20 cellular contexts compared by ENCODE assay signal in the genomic region with DNA sequence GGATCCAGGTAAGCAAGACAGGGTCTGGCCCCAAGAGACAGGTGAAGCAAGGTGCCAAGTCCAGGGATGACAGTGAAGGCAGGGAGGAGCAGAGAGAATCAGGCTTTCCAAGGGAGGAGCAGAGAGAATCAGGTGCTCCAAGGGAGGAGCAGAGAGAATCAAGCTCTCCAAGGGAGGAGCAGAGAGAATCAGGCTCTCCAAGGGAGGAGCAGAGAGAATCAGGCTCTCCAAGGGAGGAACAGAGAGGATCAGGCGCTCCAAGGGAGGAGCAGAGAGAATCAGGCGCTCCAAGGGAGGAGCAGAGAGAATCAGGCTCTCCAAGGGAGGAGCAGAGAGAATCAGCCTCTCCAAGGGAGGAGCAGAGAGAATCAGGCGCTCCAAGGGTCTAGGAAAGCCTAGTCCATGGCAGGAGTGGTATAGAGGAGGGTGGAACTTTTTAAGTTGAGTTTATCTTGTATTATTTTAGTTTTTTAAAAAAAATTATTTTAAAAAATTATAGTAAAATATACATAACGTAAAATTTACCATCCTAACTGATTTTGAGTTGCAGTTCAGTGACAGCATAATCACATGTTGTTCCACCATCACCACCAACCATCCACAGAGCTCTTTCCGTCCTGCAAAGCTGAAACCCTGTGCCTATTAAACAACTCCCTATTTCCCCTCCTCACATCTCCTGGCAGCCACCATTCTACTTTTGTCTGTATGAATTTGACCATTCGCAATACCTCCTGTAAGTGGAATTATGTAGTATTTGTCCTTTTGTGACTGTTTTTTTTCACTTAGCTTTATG.
A peak's percentile ranks its signal among the peaks of the same experiment; 100 is the strongest.
DNase-seq lines count a peak whose midpoint lies in the region; ATAC-seq and TF ChIP-seq lines count a peak whose summit lies in the region.
"Had no signal": no experiment of that assay in that cellular context is flagged by ENCODE, and none has a peak within 500 bp of the region (broad histone marks: within the 10 kb centered on the region; RNA-seq: fewer than 3 reads in every experiment).

No MANE protein-coding gene starts in this region.

- H3K4me2 ChIP-seq in osteoblast (ENCODE audit: insufficient read depth, low read length) = peak overlapping the region; percentile 22
- H3K4me2 ChIP-seq: GM23338 had no signal

- peak overlapping the region; percentile 72 for H3K27ac Mint-ChIP-seq in type B pancreatic cell
- H3K27ac Mint-ChIP-seq in glutamatergic neuron (ENCODE audit: unreplicated experiment) = no peak overlapping the region
- H3K27ac Mint-ChIP-seq: activated naive CD8-positive, alpha-beta T cell; GM23338; naive thymus-derived CD4-positive, alpha-beta T cell; T-helper 2 cell treated with Interferon-gamma antibody and Interleukin-4, amounts not matched to agents 5 μg/mL and 100 μg/mL, for 36 hours had no signal

- H3K9me3 ChIP-seq in SJSA1 (replicated peaks) (no peaks in the 10 kb centered on the region), osteoblast (ENCODE audit: low read depth, low read length) (no peaks in the 10 kb centered on the region)
- H3K9me3 ChIP-seq: left lung had no signal

- no peak overlapping the region for H3K4me3 ChIP-seq in SJSA1
- no peak overlapping the region for H3K4me3 ChIP-seq in osteoblast (ENCODE audit: insufficient read depth, low read length)
- H3K4me3 ChIP-seq: GM23338, left lung had no signal

- H3K27ac ChIP-seq in SJSA1 (peak overlapping the region; percentile 26), epithelial cell of prostate (peak overlapping the region; percentile 46), osteoblast (ENCODE audit: low read depth, low read length) (peak overlapping the region; percentile 12)

- peaks cover 3% of the 10 kb centered on the region for H3K79me2 ChIP-seq in osteoblast (ENCODE audit: insufficient read depth, low read length)

- H3K9me3 Mint-ChIP-seq in type B pancreatic cell (peaks cover 9% of the 10 kb centered on the region), glutamatergic neuron (ENCODE audit: unreplicated experiment) (no peaks in the 10 kb centered on the region)
- H3K9me3 Mint-ChIP-seq: central memory CD8-positive, alpha-beta T cell; GM23338; T-helper 2 cell treated with Interferon-gamma antibody and Interleukin-4, amounts not matched to agents 5 μg/mL and 100 μg/mL, for 36 hours had no signal

- no peaks in the 10 kb centered on the region for H3K36me3 ChIP-seq in SJSA1
- H3K36me3 ChIP-seq in osteoblast (ENCODE audit: insufficient read depth, low read length) = no peaks in the 10 kb centered on the region
- H3K36me3 ChIP-seq: left lung had no signal

- no peaks in the 10 kb centered on the region for H3K27me3 ChIP-seq in SJSA1 (replicated peaks)
- no peaks in the 10 kb centered on the region for H3K27me3 ChIP-seq in osteoblast (ENCODE audit: insufficient read depth, low read length)
- H3K27me3 ChIP-seq: left lung had no signal

- TF ChIP-seq CTCF in osteoblast (IDR thresholded peaks at IDR 0.05; ENCODE audit: extremely low read depth, low read depth, low read length) (no peak), type B pancreatic cell (conservative IDR thresholded peaks at IDR 0.05) (no peak), glutamatergic neuron (IDR thresholded peaks at IDR 0.05; ENCODE audit: partially characterized antibody, unreplicated experiment) (no peak)

- DNase-seq in SJSA1 (ENCODE audit: low read depth in 1 of 2, low spot score in 2 of 2) = no peak
- no peak for DNase-seq in epithelial cell of prostate (ENCODE audit: low read depth, low spot score)
- DNase-seq in osteoblast (ENCODE audit: insufficient read length, low spot score, missing footprints) = peak; percentile 73
- DNase-seq in type B pancreatic cell (ENCODE audit: extremely low spot score, unreplicated experiment) = no peak
- DNase-seq in glutamatergic neuron = no peak
- no peak for DNase-seq in ecto neural progenitor cell (ENCODE audit: low spot score)
- no peak for DNase-seq in islet precursor cell
- DNase-seq: activated CD4-positive, alpha-beta T cell treated with anti-CD3 and anti-CD28 coated beads for 4 hours; activated T-cell treated with anti-CD3 and anti-CD28 coated beads for 4 hours; C1 segment of cervical spinal cord; hypothalamus; left lung; naive thymus-derived CD4-positive, alpha-beta T cell; NCI-H69; stimulated activated CD4-positive, alpha-beta T cell treated with anti-CD3 and anti-CD28 coated beads, Interleukin-4, amount 100 ng/mL, for 4 hours had no signal

- H3K27me3 Mint-ChIP-seq in type B pancreatic cell (no peaks in the 10 kb centered on the region), glutamatergic neuron (ENCODE audit: unreplicated experiment) (no peaks in the 10 kb centered on the region)

- H3K4me1 Mint-ChIP-seq in type B pancreatic cell (ENCODE audit: unreplicated experiment) = peaks cover 14% of the 10 kb centered on the region
- H3K4me1 Mint-ChIP-seq in glutamatergic neuron (ENCODE audit: low read depth, unreplicated experiment) = no peaks in the 10 kb centered on the region
- H3K4me1 Mint-ChIP-seq: central memory CD8-positive, alpha-beta T cell had no signal

- H3K4me3 Mint-ChIP-seq in type B pancreatic cell (no peak overlapping the region), glutamatergic neuron (ENCODE audit: unreplicated experiment) (no peak overlapping the region)
- H3K4me3 Mint-ChIP-seq: activated naive CD8-positive, alpha-beta T cell; central memory CD8-positive, alpha-beta T cell; GM23338; naive thymus-derived CD4-positive, alpha-beta T cell; T-helper 2 cell treated with Interferon-gamma antibody and Interleukin-4, amounts not matched to agents 5 μg/mL and 100 μg/mL, for 36 hours had no signal

- ATAC-seq in activated CD4-positive, CD25-positive, alpha-beta regulatory T cell treated with anti-CD3 and anti-CD28 coated beads, Interleukin-2, amount 50 U/mL, for 24 hours = no peak
- ATAC-seq: GM23338; naive thymus-derived CD4-positive, alpha-beta T cell had no signal

- peaks cover 27% of the 10 kb centered on the region for H3K4me1 ChIP-seq in SJSA1 (replicated peaks)
- peaks cover 10% of the 10 kb centered on the region for H3K4me1 ChIP-seq in osteoblast (ENCODE audit: insufficient read depth, low read length)

- no peaks in the 10 kb centered on the region for H4K20me1 ChIP-seq in osteoblast (ENCODE audit: insufficient read depth, low read length)

- H3K36me3 Mint-ChIP-seq in type B pancreatic cell = peaks cover 14% of the 10 kb centered on the region
- no peaks in the 10 kb centered on the region for H3K36me3 Mint-ChIP-seq in glutamatergic neuron (ENCODE audit: unreplicated experiment)
- H3K36me3 Mint-ChIP-seq: activated naive CD8-positive, alpha-beta T cell; naive thymus-derived CD4-positive, alpha-beta T cell had no signal

- no peak overlapping the region for H2AFZ ChIP-seq in osteoblast (ENCODE audit: low read length)
- H2AFZ ChIP-seq: GM23338 had no signal
